Comparison of ENCODE assay signal across 8 cellular contexts in the genomic region with DNA sequence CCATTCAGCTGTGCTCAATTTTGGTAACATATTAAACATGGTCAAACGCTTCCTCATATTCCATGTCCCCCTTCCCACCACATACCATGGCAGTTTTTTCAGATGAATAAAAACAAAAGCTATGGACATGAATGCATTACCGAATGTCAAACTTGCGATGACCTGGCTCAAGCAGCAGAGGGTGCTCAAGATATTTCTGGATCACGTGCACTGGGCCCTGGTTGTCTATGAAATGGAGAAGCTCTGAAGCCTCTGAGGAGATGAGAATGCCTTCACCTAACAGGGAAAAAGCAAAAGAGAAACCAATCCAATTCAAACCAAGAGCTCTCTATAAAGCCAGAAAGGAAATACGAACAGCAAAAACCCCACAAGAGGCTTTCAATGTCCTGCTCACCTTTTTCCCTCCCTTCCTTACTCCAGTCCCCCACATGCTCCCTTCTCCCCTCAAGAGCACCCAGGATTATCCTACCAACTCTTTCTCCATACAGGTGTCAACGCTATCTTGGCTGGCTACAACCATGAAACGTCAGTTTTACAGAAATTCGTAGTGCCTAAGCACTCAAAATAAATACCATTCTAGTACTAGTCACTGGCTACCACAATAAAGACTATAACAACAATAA. TPM values are rescaled to one million over a fixed set of nuclear protein-coding genes. Genes with fewer than 3 reads are reported as not detected.
A peak's percentile ranks its signal among the peaks of the same experiment; 100 is the strongest.
DNase-seq lines count a peak whose midpoint lies in the region; ATAC-seq, FAIRE-seq and TF ChIP-seq lines count a peak whose summit lies in the region.
"Not testable (repeated sequence)": the region's sequence is repeated elsewhere in the genome, so short reads cannot be mapped to it uniquely, and the experiment has no call there.

No MANE protein-coding gene starts in this region.

- H3K9me3 Mint-ChIP-seq in CD8-positive, alpha-beta T cell; naive B cell: not testable (repeated sequence)

- H3K4me3 ChIP-seq in CD8-positive, alpha-beta T cell (ENCODE audit: low read depth, low read length), result not testable (repeated sequence)

- TF ChIP-seq CTCF in CD8-positive, alpha-beta T cell (IDR thresholded peaks at IDR 0.05), result not testable (repeated sequence)

- H3K36me3 ChIP-seq in CD8-positive, alpha-beta T cell (ENCODE audit: insufficient read depth, low read length), result not testable (repeated sequence)

- H3K27me3 ChIP-seq in CD8-positive, alpha-beta T cell (ENCODE audit: insufficient read depth, low read length), result not testable (repeated sequence)

- not testable (repeated sequence) for H3K36me3 Mint-ChIP-seq in CD8-positive, alpha-beta T cell; T-helper 17 cell (ENCODE audit: low read depth); naive B cell

- POLR2A ChIA-PET in CD8-positive, alpha-beta T cell (lab: Charles Lee), result not testable (repeated sequence)

- FAIRE-seq in endometrium (lab: Jason Lieb, UNC), result peak; percentile 15

- CTCF ChIA-PET in CD8-positive, alpha-beta T cell (lab: Charles Lee), result not testable (repeated sequence)

- not testable (repeated sequence) for H3K27ac Mint-ChIP-seq in CD8-positive, alpha-beta T cell; T-helper 17 cell; naive B cell

- H3K4me1 Mint-ChIP-seq in CD8-positive, alpha-beta T cell (ENCODE audit: low read depth); T-helper 17 cell; naive B cell: not testable (repeated sequence)

- H3K4me3 Mint-ChIP-seq in CD8-positive, alpha-beta T cell; T-helper 17 cell; naive B cell: not testable (repeated sequence)

- not testable (repeated sequence) for H3K27ac ChIP-seq in CD8-positive, alpha-beta T cell (ENCODE audit: low read depth, low read length)

- DNase-seq in CD8-positive, alpha-beta T cell; T-helper 17 cell; naive B cell: not testable (repeated sequence)

- not testable (repeated sequence) for H3K27me3 Mint-ChIP-seq in CD8-positive, alpha-beta T cell (ENCODE audit: low read depth); T-helper 17 cell; naive B cell

- not testable (repeated sequence) for H3K9me3 ChIP-seq in CD8-positive, alpha-beta T cell (ENCODE audit: low read length); T-helper 17 cell (ENCODE audit: control insufficient read depth, low read length, poor library complexity, severe bottlenecking)

- intact Hi-C loops in CD8-positive, alpha-beta T cell (cut with DNase I, micrococcal nuclease), result not testable (repeated sequence)

- H3K4me1 ChIP-seq in CD8-positive, alpha-beta T cell (ENCODE audit: insufficient read depth, low read length), result not testable (repeated sequence)

- ATAC-seq in CD8-positive, alpha-beta T cell, result peak; percentile 78
- ATAC-seq in GM19035 (IDR thresholded peaks at IDR 0.05; ENCODE audit: unreplicated experiment), result peak; percentile 72
- peak; percentile 91 for ATAC-seq in GM21576 (IDR thresholded peaks at IDR 0.05; ENCODE audit: unreplicated experiment)
- peak; percentile 78 for ATAC-seq in HG02870 (IDR thresholded peaks at IDR 0.05; ENCODE audit: unreplicated experiment)
- ATAC-seq in HG03342 (IDR thresholded peaks at IDR 0.05; ENCODE audit: unreplicated experiment), result peak; percentile 90
- peak; percentile 88 for ATAC-seq in T-helper 17 cell
- ATAC-seq in naive B cell (ENCODE audit: low read depth in 2 of 2), result peak; percentile 72 to 77

RNA-seq across cellular contexts. Expression of a gene that starts 27.2 kb away (rescaled TPM):
- not detected for total RNA-seq in CD8-positive, alpha-beta T cell
- 1 to 10 TPM in 1 of 2 donors, not detected in 1; 1.3 TPM for total RNA-seq in T-helper 17 cell
- 1 to 10 TPM in 1 of 6 donors, under 1 TPM in 3, not detected in 2; 0.27 to 1.3 (median 0.73) TPM for polyA plus RNA-seq in naive B cell (ENCODE audit: low read depth in 6 of 6)
